ENCODE assay signal across 8 cellular contexts in the genomic region with DNA sequence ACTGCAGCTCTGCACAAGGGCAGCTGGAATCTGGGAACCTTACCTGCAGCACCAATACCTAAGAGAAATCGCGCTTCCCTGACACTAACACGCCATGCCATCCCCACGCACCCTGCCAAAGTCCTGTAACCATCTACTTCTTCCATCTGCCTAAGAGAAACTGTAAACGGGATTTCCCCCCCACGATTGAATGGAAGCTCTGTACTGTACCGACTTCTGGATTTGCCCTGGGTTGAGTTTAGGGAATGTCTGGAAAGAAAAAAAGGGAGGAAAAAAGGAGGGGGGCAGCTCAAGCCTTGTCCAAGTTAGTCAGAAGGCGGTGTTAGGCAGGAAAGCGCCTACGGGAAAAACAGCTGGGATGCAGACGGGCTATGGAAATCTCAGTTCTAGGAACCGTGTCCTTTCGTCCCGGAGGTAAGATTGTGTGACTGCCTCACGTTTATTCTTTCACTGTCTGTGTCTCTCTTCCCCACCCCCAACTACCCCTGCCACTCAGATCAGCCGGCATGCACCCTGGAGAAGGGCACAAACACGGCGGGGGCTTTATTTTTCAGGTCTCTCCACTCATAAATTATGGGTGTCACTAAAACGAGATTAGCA.
DNase-seq lines count a peak whose midpoint lies in the region; ATAC-seq and TF ChIP-seq lines count a peak whose summit lies in the region.

No MANE protein-coding gene starts in this region.

- peak overlapping the region; percentile 45 to 63 for H3K4me3 ChIP-seq in right atrium auricular region
- peak overlapping the region in 4 of 7 experiments; percentile 12 to 25 (median 21) for H3K4me3 ChIP-seq in skin epidermis

- CTCF ChIA-PET in WTC11 (lab: Charles Lee), result interaction anchor here (0.5 to 3.2 kb wide), 33 partner anchors 9 to 1286 kb away, joined by 3 to 44 read pairs (median 5); a partner anchor contains a TSS

- no peaks in the 10 kb centered on the region for H3K36me3 Mint-ChIP-seq in WTC11

- POLR2A ChIA-PET in WTC11 (lab: Charles Lee), result interaction anchor here (0.9 to 1.5 kb wide), 2 partner anchors 8 to 672 kb away, joined by 3 to 11 read pairs; no protein-coding TSS in a partner anchor

- peaks cover 0 to 21% of the 10 kb centered on the region in 2 donors for H3K4me1 ChIP-seq in right atrium auricular region

- H3K9me3 ChIP-seq in right atrium auricular region, result no peaks in the 10 kb centered on the region

- peaks cover 35% of the 10 kb centered on the region for H3K4me1 Mint-ChIP-seq in WTC11

- peak overlapping the region; percentile 76 for H3K4me3 Mint-ChIP-seq in WTC11

- H3K27me3 ChIP-seq in right atrium auricular region, result no peaks in the 10 kb centered on the region

- H3K9me3 Mint-ChIP-seq in WTC11, result no peaks in the 10 kb centered on the region

- H3K27ac Mint-ChIP-seq in WTC11, result no peak overlapping the region

- DNase-seq in NCI-H1436 (lab: John Stamatoyannopoulos, UW), result peak; percentile 6
- DNase-seq in NCI-H1436 treated with DMSO at 0.1 percent for 48 hours (lab: John Stamatoyannopoulos, UW), result no peak
- no peak for DNase-seq in WTC11 (ENCODE audit: low spot score)
- no peak for DNase-seq in right atrium auricular region (ENCODE audit: low spot score)
- no peak for DNase-seq in activated CD4-positive, CD25-positive, alpha-beta regulatory T cell treated with anti-CD3 and anti-CD28 coated beads, Interleukin-2, amount 50 U/mL, for 72 hours

- H3K27ac ChIP-seq in right atrium auricular region (peak overlapping the region; percentile 82), skin epidermis (no peak overlapping the region)

- H3K36me3 ChIP-seq in right atrium auricular region, result no peaks in the 10 kb centered on the region

- ATAC-seq in WTC11, result no peak
- ATAC-seq in GM21723 (IDR thresholded peaks at IDR 0.05; ENCODE audit: unreplicated experiment), result no peak
- no peak for ATAC-seq in GM19035 (IDR thresholded peaks at IDR 0.05; ENCODE audit: unreplicated experiment)

- TF ChIP-seq CTCF in WTC11 (IDR thresholded peaks at IDR 0.05) (no peak), right atrium auricular region (IDR thresholded peaks at IDR 0.05) (no peak)

- H3K27me3 Mint-ChIP-seq in WTC11 (ENCODE audit: low read depth), result peaks cover 24% of the 10 kb centered on the region

TF ChIP-seq in WTC11, 78 proteins besides CTCF, POLR2A, EP300 and RAD21 (continues in another document):
- TF ChIP-seq, protein P1, sequence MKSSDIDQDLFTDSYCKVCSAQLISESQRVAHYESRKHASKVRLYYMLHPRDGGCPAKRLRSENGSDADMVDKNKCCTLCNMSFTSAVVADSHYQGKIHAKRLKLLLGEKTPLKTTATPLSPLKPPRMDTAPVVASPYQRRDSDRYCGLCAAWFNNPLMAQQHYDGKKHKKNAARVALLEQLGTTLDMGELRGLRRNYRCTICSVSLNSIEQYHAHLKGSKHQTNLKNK (CRISPR knock-in tag; IDR thresholded peaks at IDR 0.05), result no peak
- TF ChIP-seq MXD4 (CRISPR knock-in tag; IDR thresholded peaks at IDR 0.05; ENCODE audit: borderline replicate concordance), result no peak
- TF ChIP-seq, protein P2, sequence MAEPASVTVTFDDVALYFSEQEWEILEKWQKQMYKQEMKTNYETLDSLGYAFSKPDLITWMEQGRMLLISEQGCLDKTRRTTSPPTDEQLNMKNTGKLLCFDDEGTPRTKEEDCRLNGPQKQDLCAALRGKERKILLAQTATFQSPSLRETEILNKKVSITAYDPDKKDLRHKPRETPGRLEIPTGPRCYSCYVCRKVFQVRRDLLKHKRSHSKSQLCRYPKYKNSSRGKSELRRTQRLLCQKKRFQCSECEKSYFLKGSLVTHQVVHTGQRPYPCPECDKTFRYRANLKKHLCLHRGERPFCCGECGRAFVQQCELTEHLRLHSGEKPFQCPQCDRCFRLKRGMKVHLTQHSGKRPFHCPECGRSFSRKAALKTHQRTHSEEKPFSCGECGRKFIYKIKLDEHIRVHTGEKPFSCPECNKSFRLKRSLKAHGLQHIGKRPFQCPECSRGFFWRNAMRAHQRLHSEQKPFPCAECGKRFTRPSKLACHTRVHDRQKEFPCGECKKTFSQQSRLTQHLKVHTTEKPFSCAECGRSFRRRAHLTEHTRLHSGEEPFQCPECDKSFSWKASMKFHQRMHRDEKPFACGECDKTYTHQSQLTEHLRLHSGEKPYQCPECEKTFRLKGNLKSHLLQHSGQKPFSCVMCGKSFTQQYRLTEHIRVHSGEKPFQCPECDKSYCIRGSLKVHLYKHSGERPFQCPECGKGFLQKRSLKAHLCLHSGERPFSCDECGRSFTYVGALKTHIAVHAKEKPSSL (CRISPR knock-in tag; conservative IDR thresholded peaks at IDR 0.05), result no peak
- TF ChIP-seq, protein P3, sequence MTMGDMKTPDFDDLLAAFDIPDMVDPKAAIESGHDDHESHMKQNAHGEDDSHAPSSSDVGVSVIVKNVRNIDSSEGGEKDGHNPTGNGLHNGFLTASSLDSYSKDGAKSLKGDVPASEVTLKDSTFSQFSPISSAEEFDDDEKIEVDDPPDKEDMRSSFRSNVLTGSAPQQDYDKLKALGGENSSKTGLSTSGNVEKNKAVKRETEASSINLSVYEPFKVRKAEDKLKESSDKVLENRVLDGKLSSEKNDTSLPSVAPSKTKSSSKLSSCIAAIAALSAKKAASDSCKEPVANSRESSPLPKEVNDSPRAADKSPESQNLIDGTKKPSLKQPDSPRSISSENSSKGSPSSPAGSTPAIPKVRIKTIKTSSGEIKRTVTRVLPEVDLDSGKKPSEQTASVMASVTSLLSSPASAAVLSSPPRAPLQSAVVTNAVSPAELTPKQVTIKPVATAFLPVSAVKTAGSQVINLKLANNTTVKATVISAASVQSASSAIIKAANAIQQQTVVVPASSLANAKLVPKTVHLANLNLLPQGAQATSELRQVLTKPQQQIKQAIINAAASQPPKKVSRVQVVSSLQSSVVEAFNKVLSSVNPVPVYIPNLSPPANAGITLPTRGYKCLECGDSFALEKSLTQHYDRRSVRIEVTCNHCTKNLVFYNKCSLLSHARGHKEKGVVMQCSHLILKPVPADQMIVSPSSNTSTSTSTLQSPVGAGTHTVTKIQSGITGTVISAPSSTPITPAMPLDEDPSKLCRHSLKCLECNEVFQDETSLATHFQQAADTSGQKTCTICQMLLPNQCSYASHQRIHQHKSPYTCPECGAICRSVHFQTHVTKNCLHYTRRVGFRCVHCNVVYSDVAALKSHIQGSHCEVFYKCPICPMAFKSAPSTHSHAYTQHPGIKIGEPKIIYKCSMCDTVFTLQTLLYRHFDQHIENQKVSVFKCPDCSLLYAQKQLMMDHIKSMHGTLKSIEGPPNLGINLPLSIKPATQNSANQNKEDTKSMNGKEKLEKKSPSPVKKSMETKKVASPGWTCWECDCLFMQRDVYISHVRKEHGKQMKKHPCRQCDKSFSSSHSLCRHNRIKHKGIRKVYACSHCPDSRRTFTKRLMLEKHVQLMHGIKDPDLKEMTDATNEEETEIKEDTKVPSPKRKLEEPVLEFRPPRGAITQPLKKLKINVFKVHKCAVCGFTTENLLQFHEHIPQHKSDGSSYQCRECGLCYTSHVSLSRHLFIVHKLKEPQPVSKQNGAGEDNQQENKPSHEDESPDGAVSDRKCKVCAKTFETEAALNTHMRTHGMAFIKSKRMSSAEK (CRISPR knock-in tag; IDR thresholded peaks at IDR 0.05; ENCODE audit: borderline replicate concordance), result no peak
- TF ChIP-seq SMAD4 (CRISPR knock-in tag; IDR thresholded peaks at IDR 0.05), result no peak
- TF ChIP-seq, protein P4, sequence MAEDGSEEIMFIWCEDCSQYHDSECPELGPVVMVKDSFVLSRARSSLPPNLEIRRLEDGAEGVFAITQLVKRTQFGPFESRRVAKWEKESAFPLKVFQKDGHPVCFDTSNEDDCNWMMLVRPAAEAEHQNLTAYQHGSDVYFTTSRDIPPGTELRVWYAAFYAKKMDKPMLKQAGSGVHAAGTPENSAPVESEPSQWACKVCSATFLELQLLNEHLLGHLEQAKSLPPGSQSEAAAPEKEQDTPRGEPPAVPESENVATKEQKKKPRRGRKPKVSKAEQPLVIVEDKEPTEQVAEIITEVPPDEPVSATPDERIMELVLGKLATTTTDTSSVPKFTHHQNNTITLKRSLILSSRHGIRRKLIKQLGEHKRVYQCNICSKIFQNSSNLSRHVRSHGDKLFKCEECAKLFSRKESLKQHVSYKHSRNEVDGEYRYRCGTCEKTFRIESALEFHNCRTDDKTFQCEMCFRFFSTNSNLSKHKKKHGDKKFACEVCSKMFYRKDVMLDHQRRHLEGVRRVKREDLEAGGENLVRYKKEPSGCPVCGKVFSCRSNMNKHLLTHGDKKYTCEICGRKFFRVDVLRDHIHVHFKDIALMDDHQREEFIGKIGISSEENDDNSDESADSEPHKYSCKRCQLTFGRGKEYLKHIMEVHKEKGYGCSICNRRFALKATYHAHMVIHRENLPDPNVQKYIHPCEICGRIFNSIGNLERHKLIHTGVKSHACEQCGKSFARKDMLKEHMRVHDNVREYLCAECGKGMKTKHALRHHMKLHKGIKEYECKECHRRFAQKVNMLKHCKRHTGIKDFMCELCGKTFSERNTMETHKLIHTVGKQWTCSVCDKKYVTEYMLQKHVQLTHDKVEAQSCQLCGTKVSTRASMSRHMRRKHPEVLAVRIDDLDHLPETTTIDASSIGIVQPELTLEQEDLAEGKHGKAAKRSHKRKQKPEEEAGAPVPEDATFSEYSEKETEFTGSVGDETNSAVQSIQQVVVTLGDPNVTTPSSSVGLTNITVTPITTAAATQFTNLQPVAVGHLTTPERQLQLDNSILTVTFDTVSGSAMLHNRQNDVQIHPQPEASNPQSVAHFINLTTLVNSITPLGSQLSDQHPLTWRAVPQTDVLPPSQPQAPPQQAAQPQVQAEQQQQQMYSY (CRISPR knock-in tag; IDR thresholded peaks at IDR 0.05), result no peak
- TF ChIP-seq, protein P5, sequence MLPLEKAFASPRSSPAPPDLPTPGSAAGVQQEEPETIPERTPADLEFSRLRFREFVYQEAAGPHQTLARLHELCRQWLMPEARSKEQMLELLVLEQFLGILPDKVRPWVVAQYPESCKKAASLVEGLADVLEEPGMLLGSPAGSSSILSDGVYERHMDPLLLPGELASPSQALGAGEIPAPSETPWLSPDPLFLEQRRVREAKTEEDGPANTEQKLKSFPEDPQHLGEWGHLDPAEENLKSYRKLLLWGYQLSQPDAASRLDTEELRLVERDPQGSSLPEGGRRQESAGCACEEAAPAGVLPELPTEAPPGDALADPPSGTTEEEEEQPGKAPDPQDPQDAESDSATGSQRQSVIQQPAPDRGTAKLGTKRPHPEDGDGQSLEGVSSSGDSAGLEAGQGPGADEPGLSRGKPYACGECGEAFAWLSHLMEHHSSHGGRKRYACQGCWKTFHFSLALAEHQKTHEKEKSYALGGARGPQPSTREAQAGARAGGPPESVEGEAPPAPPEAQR (CRISPR knock-in tag; IDR thresholded peaks at IDR 0.05), result no peak
- no peak for TF ChIP-seq NR1H2 (CRISPR knock-in tag; IDR thresholded peaks at IDR 0.05)

Comparison
In these comparisons a context has a peak if more than half of its experiments do, and no peak if none do; other contexts are left out.
1. H3K27ac ChIP-seq: peak in right atrium auricular region (2 of 2); none in skin epidermis (0 of 21).